ENCODE assay signal across 12 cellular contexts in genomic region chr1:63651110-63651776, GRCh38. TPM values are rescaled to one million over a fixed set of nuclear protein-coding genes. Genes with fewer than 3 reads are reported as not detected.
DNase-seq lines count a peak whose midpoint lies in the region; ATAC-seq, FAIRE-seq and TF ChIP-seq lines count a peak whose summit lies in the region.
"Had no signal": no experiment of that assay in that cellular context is flagged by ENCODE, and none has a peak within 500 bp of the region (broad histone marks: within the 10 kb centered on the region; RNA-seq: fewer than 3 reads in every experiment).

No MANE protein-coding gene starts in this region.

- H4K20me1 ChIP-seq in GM23248 (ENCODE audit: insufficient read depth): no peaks in the 10 kb centered on the region

- H2AFZ ChIP-seq in GM23248: no peak overlapping the region

- H3K36me3 ChIP-seq in GM23248 (ENCODE audit: low read depth) (peaks cover 38% of the 10 kb centered on the region), brain microvascular endothelial cell (replicated peaks) (no peaks in the 10 kb centered on the region), adrenal gland (replicated peaks in 1 of 2) (peaks cover 0 to 45% of the 10 kb centered on the region in 2 donors)

- no peak overlapping the region for H3K9ac ChIP-seq in GM23248

- H3K9me3 ChIP-seq in GM23248 (ENCODE audit: low read depth): no peaks in the 10 kb centered on the region
- no peaks in the 10 kb centered on the region for H3K9me3 ChIP-seq in adrenal gland (replicated peaks in 1 of 3)
- H3K9me3 ChIP-seq: gastroesophageal sphincter, SJSA1 had no signal

- H3F3A ChIP-seq in GM23248 (ENCODE audit: insufficient read depth): peaks cover 28% of the 10 kb centered on the region

- no peak for TF ChIP-seq POLR2A in adrenal gland (IDR thresholded peaks at IDR 0.05)

- no peak for ATAC-seq in GM21423 (IDR thresholded peaks at IDR 0.05; ENCODE audit: unreplicated experiment)
- ATAC-seq in HG03354 (IDR thresholded peaks at IDR 0.05; ENCODE audit: poor library complexity, severe bottlenecking, unreplicated experiment): no peak
- ATAC-seq: gastroesophageal sphincter had no signal

- H3K27me3 Mint-ChIP-seq in osteocyte (ENCODE audit: unreplicated experiment): no peaks in the 10 kb centered on the region
- H3K27me3 Mint-ChIP-seq: naive B cell had no signal

- H3K79me2 ChIP-seq in GM23248 (ENCODE audit: insufficient read depth): no peaks in the 10 kb centered on the region

- H3K4me3 ChIP-seq in GM23248 (no peak overlapping the region), brain microvascular endothelial cell (ENCODE audit: low read depth, low read length) (no peak overlapping the region), adrenal gland (no peak overlapping the region)
- H3K4me3 ChIP-seq: gastroesophageal sphincter, SJSA1 had no signal

- TF ChIP-seq CTCF in brain microvascular endothelial cell (IDR thresholded peaks at IDR 0.05; ENCODE audit: low read depth, low read length, missing control alignments) (no peak), osteocyte (IDR thresholded peaks at IDR 0.05) (no peak), adrenal gland (IDR thresholded peaks at IDR 0.05) (no peak)

- H3K4me1 ChIP-seq in GM23248 (ENCODE audit: insufficient read depth) (peaks cover 14% of the 10 kb centered on the region), adrenal gland (replicated peaks in 1 of 2) (no peaks in the 10 kb centered on the region)
- H3K4me1 ChIP-seq: gastroesophageal sphincter, SJSA1 had no signal

- peak overlapping the region; percentile 50 for H3K27ac Mint-ChIP-seq in osteocyte (ENCODE audit: unreplicated experiment)

- no peaks in the 10 kb centered on the region for H3K9me3 Mint-ChIP-seq in osteocyte (ENCODE audit: unreplicated experiment)
- H3K9me3 Mint-ChIP-seq: naive B cell had no signal

- no peaks in the 10 kb centered on the region for H3K27me3 ChIP-seq in GM23248 (replicated peaks; ENCODE audit: insufficient read depth)
- H3K27me3 ChIP-seq in brain microvascular endothelial cell (replicated peaks): no peaks in the 10 kb centered on the region
- H3K27me3 ChIP-seq in adrenal gland: no peaks in the 10 kb centered on the region
- H3K27me3 ChIP-seq: gastroesophageal sphincter, SJSA1 had no signal

- 0 out of 2 replicates have a peak overlapping the region, but pooled peaks have one; percentile 14 for H3K27ac ChIP-seq in GM23248
- H3K27ac ChIP-seq in brain microvascular endothelial cell: no peak overlapping the region
- H3K27ac ChIP-seq in adrenal gland: no peak overlapping the region
- H3K27ac ChIP-seq: gastroesophageal sphincter, SJSA1 had no signal

- H3K36me3 Mint-ChIP-seq in osteocyte (ENCODE audit: unreplicated experiment): peaks cover 31% of the 10 kb centered on the region

- no peak for FAIRE-seq in urothelium cell line (lab: Jason Lieb, UNC)

- in situ Hi-C loops in GM23248 (cut with MboI): no loop called here
- in situ Hi-C loops in brain microvascular endothelial cell (cut with HindIII; ENCODE audit: low pct_ligation_motif_present, low sequenced_read_pairs): no loop called here

- peaks cover 14% of the 10 kb centered on the region for H3K4me1 Mint-ChIP-seq in osteocyte (ENCODE audit: unreplicated experiment)
- H3K4me1 Mint-ChIP-seq: naive B cell had no signal

- H3K4me2 ChIP-seq in GM23248 (ENCODE audit: unreplicated experiment): no peak overlapping the region

- no peak overlapping the region for H3K4me3 Mint-ChIP-seq in osteocyte (ENCODE audit: unreplicated experiment)
- H3K4me3 Mint-ChIP-seq: naive B cell had no signal

- WGBS in GM23248 (ENCODE audit: low coverage in 1 of 2, low lambda C conversion rate in 2 of 2, missing lambda C conversion rate in 2 of 2), 2 experiments: 78 to 82% methylated on average over 9 of the region's 9 CpGs
- 87 to 93% (median 91%) methylated on average over 9 of the region's 9 CpGs for WGBS in adrenal gland, 4 donors

- DNase-seq in GM23248: peak; percentile 58
- DNase-seq in activated CD4-positive, alpha-beta T cell treated with anti-CD3 and anti-CD28 coated beads for 4 hours: peak; percentile 4 to 19
- DNase-seq in brain microvascular endothelial cell: peak; percentile 36
- no peak for DNase-seq in osteocyte (ENCODE audit: extremely low spot score, unreplicated experiment)
- DNase-seq in urothelium cell line (ENCODE audit: low spot score): no peak
- no peak for DNase-seq in adrenal gland
- DNase-seq: DMS53, naive B cell had no signal

- intact Hi-C loops in adrenal gland (cut with DNase I): no loop called here

- no peaks in the 10 kb centered on the region for H3K9me2 ChIP-seq in GM23248 (ENCODE audit: insufficient read depth)

RNA-seq across cellular contexts. Expression of gene PGM1, which starts 58.0 kb away (rescaled TPM):
- total RNA-seq in GM23248 (2014; rRNA removed; shearing (Covaris generic)): 118 and 128 TPM in 2 replicates
- 118 and 123 TPM in 2 replicates for polyA plus RNA-seq in GM23248 (2016; fragmentation: Nextera tagmentation; extraction: Ambion mirVana)
- total RNA-seq in osteocyte: 34.9 and 35.5 TPM in 2 replicates
- 100 to 1,000 TPM; 103 to 156 (median 136) TPM for total RNA-seq in adrenal gland
- 100 to 1,000 TPM in 1 of 3 donors, 10 to 100 TPM in 2; 11.9 to 109 (median 15.5) TPM for polyA plus RNA-seq in adrenal gland

Comparison
In these comparisons a context has a peak if more than half of its experiments do, and no peak if none do; other contexts are left out.
1. DNase-seq: peak in GM23248 (single experiment), activated CD4-positive, alpha-beta T cell treated with anti-CD3 and anti-CD28 coated beads for 4 hours (2 of 2) and brain microvascular endothelial cell (single experiment); none in osteocyte (single experiment), urothelium cell line (single experiment) and adrenal gland (0 of 7).